In the genomic region with DNA sequence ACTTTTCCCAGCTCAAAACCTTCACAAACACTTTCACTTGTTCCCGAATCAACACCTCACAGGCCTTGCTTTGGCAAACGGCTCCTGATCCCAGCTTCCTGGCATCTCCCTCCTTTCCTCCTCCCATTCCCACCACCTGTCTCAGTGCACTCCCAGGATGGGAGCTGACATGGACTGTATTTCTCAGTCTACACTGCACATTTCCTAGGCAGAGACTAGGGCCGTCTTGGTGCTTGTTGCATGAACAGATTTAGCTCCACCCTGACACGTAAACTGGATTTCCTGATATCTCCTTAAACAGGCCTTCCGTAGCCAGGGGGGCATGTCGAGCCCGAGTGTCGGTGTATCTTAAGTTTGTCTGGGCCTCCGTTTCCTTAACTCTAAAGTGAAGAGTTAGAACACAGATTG, we compare ENCODE assay signal across 8 cellular contexts. TPM values are rescaled to one million over a fixed set of nuclear protein-coding genes. Genes with fewer than 3 reads are reported as not detected.
DNase-seq lines count a peak whose midpoint lies in the region; ATAC-seq and TF ChIP-seq lines count a peak whose summit lies in the region.

No MANE protein-coding gene starts in this region.

- H3K36me3 Mint-ChIP-seq in activated CD8-positive, alpha-beta T cell treated with anti-CD3 and anti-CD28 coated beads for 36 hours (ENCODE audit: low read depth), result peaks cover 10% of the 10 kb centered on the region
- H3K36me3 Mint-ChIP-seq in memory B cell, result peaks cover 4% of the 10 kb centered on the region

- POLR2A ChIA-PET in activated CD8-positive, alpha-beta T cell treated with anti-CD3 and anti-CD28 coated beads for 36 hours (lab: Charles Lee), result interaction anchor here (0.6 to 4.0 kb wide), 5 partner anchors 12 to 268 kb away, joined by 3 to 39 read pairs (median 5); a partner anchor contains a TSS

- H3K4me1 Mint-ChIP-seq in activated CD8-positive, alpha-beta T cell treated with anti-CD3 and anti-CD28 coated beads for 36 hours (ENCODE audit: low read depth), result peaks cover 25% of the 10 kb centered on the region
- H3K4me1 Mint-ChIP-seq in memory B cell, result peaks cover 33% of the 10 kb centered on the region

- TF ChIP-seq POLR2A in transverse colon (IDR thresholded peaks at IDR 0.05), result no peak

- H3K9me3 ChIP-seq in cardiac muscle cell (ENCODE audit: low read depth), result no peaks in the 10 kb centered on the region
- no peaks in the 10 kb centered on the region for H3K9me3 ChIP-seq in transverse colon

- CTCF ChIA-PET in activated CD8-positive, alpha-beta T cell treated with anti-CD3 and anti-CD28 coated beads for 36 hours (lab: Charles Lee), result interaction anchor here (0.8 kb wide), 1 partner anchor 278 kb away, joined by 3 read pairs; no protein-coding TSS in a partner anchor

- H3K4me3 ChIP-seq in cardiac muscle cell (no peak overlapping the region), transverse colon (peak overlapping the region in 1 of 4 donors; percentile 77)

- WGBS in transverse colon (ENCODE audit: low coverage in 1 of 2), 2 donors, result 65 to 83% methylated on average over 7 to 9 of the region's 9 CpGs

- TF ChIP-seq EP300 in transverse colon (IDR thresholded peaks at IDR 0.05; ENCODE audit: low read depth), result no peak

- DNase-seq in cardiac muscle cell (ENCODE audit: low read depth in 1 of 2, low spot score in 1 of 2) (no peak), Right ventricle myocardium superior (no peak), memory B cell (ENCODE audit: low spot score in 2 of 2) (no peak), transverse colon (no peak), NCI-H1930 (lab: John Stamatoyannopoulos, UW) (no peak), NCI-H774 (lab: John Stamatoyannopoulos, UW) (no peak)
- DNase-seq in activated CD8-positive, alpha-beta T cell treated with anti-CD3 and anti-CD28 coated beads for 36 hours, result no peak

- peak overlapping the region; percentile 72 for H3K4me3 Mint-ChIP-seq in activated CD8-positive, alpha-beta T cell treated with anti-CD3 and anti-CD28 coated beads for 36 hours
- H3K4me3 Mint-ChIP-seq in memory B cell, result peak overlapping the region; percentile 82

- peak overlapping the region; percentile 83 for H3K27ac ChIP-seq in cardiac muscle cell
- H3K27ac ChIP-seq in transverse colon, result peak overlapping the region; percentile 99 to 100 (median 100)

- TF ChIP-seq CTCF in cardiac muscle cell (IDR thresholded peaks at IDR 0.05; ENCODE audit: low read depth, low read length), result no peak
- no peak for TF ChIP-seq CTCF in activated CD8-positive, alpha-beta T cell treated with anti-CD3 and anti-CD28 coated beads for 36 hours (IDR thresholded peaks at IDR 0.05)
- no peak for TF ChIP-seq CTCF in transverse colon (IDR thresholded peaks at IDR 0.05)

- H3K27me3 Mint-ChIP-seq in activated CD8-positive, alpha-beta T cell treated with anti-CD3 and anti-CD28 coated beads for 36 hours, result no peaks in the 10 kb centered on the region
- no peaks in the 10 kb centered on the region for H3K27me3 Mint-ChIP-seq in memory B cell

- ATAC-seq in Right ventricle myocardium superior (ENCODE audit: poor library complexity) (no peak), memory B cell (ENCODE audit: low read depth) (no peak), GM18867 (IDR thresholded peaks at IDR 0.05; ENCODE audit: unreplicated experiment) (no peak)
- no peak for ATAC-seq in activated CD8-positive, alpha-beta T cell treated with anti-CD3 and anti-CD28 coated beads for 36 hours

- H3K4me1 ChIP-seq in cardiac muscle cell (ENCODE audit: low read depth) (peaks cover 41% of the 10 kb centered on the region), transverse colon (peaks cover 7 to 27% (median 17%) of the 10 kb centered on the region in 4 donors)

- H3K36me3 ChIP-seq in cardiac muscle cell (peaks cover 7% of the 10 kb centered on the region), transverse colon (peaks cover 0 to 9% (median under 1%) of the 10 kb centered on the region in 4 donors)

- H3K27ac Mint-ChIP-seq in activated CD8-positive, alpha-beta T cell treated with anti-CD3 and anti-CD28 coated beads for 36 hours, result peak overlapping the region; percentile 85
- peak overlapping the region; percentile 96 for H3K27ac Mint-ChIP-seq in memory B cell

- H3K9me3 Mint-ChIP-seq in activated CD8-positive, alpha-beta T cell treated with anti-CD3 and anti-CD28 coated beads for 36 hours, result no peaks in the 10 kb centered on the region
- no peaks in the 10 kb centered on the region for H3K9me3 Mint-ChIP-seq in memory B cell

- intact Hi-C loops in Right ventricle myocardium superior (cut with DNase I), result no loop called here
- intact Hi-C loops in activated CD8-positive, alpha-beta T cell treated with anti-CD3 and anti-CD28 coated beads for 36 hours (cut with micrococcal nuclease), result no loop called here
- intact Hi-C loops in transverse colon (cut with DNase I; ENCODE audit: low total_unique reads), result no loop called here

- H3K27me3 ChIP-seq in cardiac muscle cell (no peaks in the 10 kb centered on the region), transverse colon (no peaks in the 10 kb centered on the region)

- in situ Hi-C loops in transverse colon (cut with MboI; ENCODE audit: low pct_ligation_motif_present in 1 of 4, low pct_unique_long_range_greater_than_20kb in 1 of 4, low sequenced_read_pairs in 3 of 4), result no loop called here

RNA-seq across cellular contexts. Expression of a gene that starts 0.8 kb away (rescaled TPM):
- 5.7 and 7.6 TPM in 2 replicates for total RNA-seq in cardiac muscle cell
- polyA plus RNA-seq in cardiac muscle cell, result 3.6 and 5.1 TPM in 2 replicates
- total RNA-seq in Right ventricle myocardium superior, result 5.8 TPM
- 1 to 10 TPM; 5.8 to 6.1 TPM for total RNA-seq in activated CD8-positive, alpha-beta T cell treated with anti-CD3 and anti-CD28 coated beads for 36 hours
- 10 to 100 TPM in 1 of 4 donors, 1 to 10 TPM in 3; 6.4 to 14.2 (median 8.8) TPM for total RNA-seq in transverse colon

RNA-seq across cellular contexts. Expression of a gene that starts 2.8 kb away (rescaled TPM):
- total RNA-seq in cardiac muscle cell, result 17.3 and 44.9 TPM in 2 replicates
- polyA plus RNA-seq in cardiac muscle cell, result 14.9 and 45.6 TPM in 2 replicates
- total RNA-seq in Right ventricle myocardium superior, result 146 TPM
- not detected for total RNA-seq in activated CD8-positive, alpha-beta T cell treated with anti-CD3 and anti-CD28 coated beads for 36 hours
- not detected for total RNA-seq in transverse colon

Comparison
In these comparisons a context has a peak if more than half of its experiments do, and no peak if none do; other contexts are left out.
1. RNA of a gene that starts 2.8 kb away (total RNA-seq): 146 TPM in Right ventricle myocardium superior (single experiment) and 17.3 to 44.9 TPM in cardiac muscle cell; not detected in activated CD8-positive, alpha-beta T cell treated with anti-CD3 and anti-CD28 coated beads for 36 hours and not detected in transverse colon; every median in the first group is over 10 times any median in the second.